18 cellular contexts compared by ENCODE assay signal in genomic region chr3:37223084-37223975, GRCh38. TPM values are rescaled to one million over a fixed set of nuclear protein-coding genes. Genes with fewer than 3 reads are reported as not detected.
A peak's percentile ranks its signal among the peaks of the same experiment; 100 is the strongest.
DNase-seq lines count a peak whose midpoint lies in the region; ATAC-seq and TF ChIP-seq lines count a peak whose summit lies in the region.
"Had no signal": no experiment of that assay in that cellular context is flagged by ENCODE, and none has a peak within 500 bp of the region (broad histone marks: within the 10 kb centered on the region; RNA-seq: fewer than 3 reads in every experiment).

No MANE protein-coding gene starts in this region.

- H3K27ac Mint-ChIP-seq in activated T-helper 17 cell treated with anti-CD3 and anti-CD28 coated beads, Interleukin-2, amount 50 U/mL, for 72 hours = no peak overlapping the region
- H3K27ac Mint-ChIP-seq: activated CD4-positive, alpha-beta T cell treated with anti-CD3 and anti-CD28 coated beads for 36 hours; brain; CD8-positive, alpha-beta T cell had no signal

- H3K4me1 Mint-ChIP-seq in activated T-helper 17 cell treated with anti-CD3 and anti-CD28 coated beads, Interleukin-2, amount 50 U/mL, for 72 hours = no peaks in the 10 kb centered on the region

- no peaks in the 10 kb centered on the region for H3K4me1 ChIP-seq in mucosa of descending colon (ENCODE audit: low read depth)
- H3K4me1 ChIP-seq: left ventricle myocardium inferior had no signal

- H3K36me3 Mint-ChIP-seq in activated T-helper 17 cell treated with anti-CD3 and anti-CD28 coated beads, Interleukin-2, amount 50 U/mL, for 72 hours (ENCODE audit: low read depth) = no peaks in the 10 kb centered on the region
- H3K36me3 Mint-ChIP-seq: brain; CD8-positive, alpha-beta T cell had no signal

- no peaks in the 10 kb centered on the region for H3K9me3 ChIP-seq in mucosa of descending colon
- H3K9me3 ChIP-seq: left ventricle myocardium inferior, suprapubic skin had no signal

- intact Hi-C loops in mucosa of descending colon (cut with DNase I, micrococcal nuclease) = no loop called here

- TF ChIP-seq CTCF in mucosa of descending colon (IDR thresholded peaks at IDR 0.05) (no peak), omental fat pad (IDR thresholded peaks at IDR 0.05) (no peak)

- no peaks in the 10 kb centered on the region for H3K27me3 Mint-ChIP-seq in activated T-helper 17 cell treated with anti-CD3 and anti-CD28 coated beads, Interleukin-2, amount 50 U/mL, for 72 hours

- no peaks in the 10 kb centered on the region for H3K9me3 Mint-ChIP-seq in activated T-helper 17 cell treated with anti-CD3 and anti-CD28 coated beads, Interleukin-2, amount 50 U/mL, for 72 hours
- H3K9me3 Mint-ChIP-seq: brain; CD8-positive, alpha-beta T cell had no signal

- no peak overlapping the region for H3K4me3 Mint-ChIP-seq in activated T-helper 17 cell treated with anti-CD3 and anti-CD28 coated beads, Interleukin-2, amount 50 U/mL, for 72 hours
- H3K4me3 Mint-ChIP-seq: activated CD4-positive, alpha-beta T cell treated with anti-CD3 and anti-CD28 coated beads for 36 hours; brain; CD8-positive, alpha-beta T cell had no signal

- H3K4me3 ChIP-seq in mucosa of descending colon = no peak overlapping the region
- H3K4me3 ChIP-seq: left ventricle myocardium inferior, skin epidermis, suprapubic skin had no signal

- ATAC-seq in activated T-helper 17 cell treated with anti-CD3 and anti-CD28 coated beads, Interleukin-2, amount 50 U/mL, for 72 hours (replicated peaks) = peak; percentile 42
- ATAC-seq in mucosa of descending colon (peak; percentile 26), omental fat pad (ENCODE audit: low FRiP score) (no peak), left lobe of liver (no peak)
- ATAC-seq: activated CD4-positive, alpha-beta T cell treated with anti-CD3 and anti-CD28 coated beads for 36 hours; CD8-positive, alpha-beta T cell had no signal

- no peaks in the 10 kb centered on the region for H3K36me3 ChIP-seq in mucosa of descending colon (ENCODE audit: low read depth)
- H3K36me3 ChIP-seq: left ventricle myocardium inferior, suprapubic skin had no signal

- DNase-seq in ELF-1 (ENCODE audit: low read depth, low spot score) (peak; percentile 36), LHCN-M2 (ENCODE audit: low read depth) (peak; percentile 70), mucosa of descending colon (no peak), germinal center (ENCODE audit: low spot score) (no peak), omental fat pad (ENCODE audit: low spot score) (no peak), left lobe of liver (ENCODE audit: low spot score) (no peak)
- no peak for DNase-seq in stimulated activated CD4-positive, alpha-beta T cell treated with anti-CD3 and anti-CD28 coated beads, Interleukin-2, amount 100 ng/mL, for 24 hours
- DNase-seq: activated CD4-positive, alpha-beta T cell treated with anti-CD3 and anti-CD28 coated beads for 36 hours; activated effector memory CD4-positive, alpha-beta T cell treated with Interleukin-2 at 50 U/mL for 16 hours; effector CD8-positive, alpha-beta T cell; left ventricle myocardium inferior; NCI-H2081; NK-92 treated with Interleukin-12 subunit alpha and Interleukin-12 subunit beta, amount 100 ng/mL, for 24 hours had no signal

RNA-seq across cellular contexts. Expression of gene GOLGA4, which starts 19.7 kb away (rescaled TPM):
- total RNA-seq in LHCN-M2 (2014; rRNA removed) (45.5 and 69.5 TPM in 2 replicates), mucosa of descending colon (100 to 1,000 TPM in 2 of 3 donors, 10 to 100 TPM in 1; 91.1 to 112 (median 102) TPM), omental fat pad (100 to 1,000 TPM in 3 of 4 donors, 10 to 100 TPM in 1; 89.7 to 136 (median 108) TPM), left lobe of liver (58.8 TPM)
- polyA plus RNA-seq in LHCN-M2 (2012) = 15.8 TPM
- total RNA-seq in activated T-helper 17 cell treated with anti-CD3 and anti-CD28 coated beads, Interleukin-2, amount 50 U/mL, for 72 hours = 10 to 100 TPM; 39.2 to 46.1 TPM

RNA-seq across cellular contexts. Expression of gene LRRFIP2, which starts 48.9 kb away (rescaled TPM):
- 47.3 and 48.4 TPM in 2 replicates for total RNA-seq in LHCN-M2 (2014; rRNA removed)
- polyA plus RNA-seq in LHCN-M2 (2012) = 51.0 TPM
- total RNA-seq in activated T-helper 17 cell treated with anti-CD3 and anti-CD28 coated beads, Interleukin-2, amount 50 U/mL, for 72 hours = 10 to 100 TPM; 36.6 to 41.3 TPM
- total RNA-seq in mucosa of descending colon = 100 to 1,000 TPM in 2 of 3 donors, 10 to 100 TPM in 1; 89.9 to 136 (median 128) TPM
- 10 to 100 TPM; 41.8 to 78.8 (median 55.0) TPM for total RNA-seq in omental fat pad
- 34.7 TPM for total RNA-seq in left lobe of liver

Comparison
In these comparisons a context has a peak if more than half of its experiments do, and no peak if none do; other contexts are left out.
1. DNase-seq: peak in ELF-1 (single experiment) and LHCN-M2 (single experiment); none in mucosa of descending colon (0 of 3), germinal center (single experiment), omental fat pad (single experiment), left lobe of liver (single experiment) and stimulated activated CD4-positive, alpha-beta T cell treated with anti-CD3 and anti-CD28 coated beads, Interleukin-2, amount 100 ng/mL, for 24 hours (0 of 2).
2. ATAC-seq: peak in activated T-helper 17 cell treated with anti-CD3 and anti-CD28 coated beads, Interleukin-2, amount 50 U/mL, for 72 hours (single experiment) and mucosa of descending colon (single experiment); none in omental fat pad (single experiment) and left lobe of liver (single experiment).